19 cellular contexts compared by ENCODE assay signal in the genomic region with DNA sequence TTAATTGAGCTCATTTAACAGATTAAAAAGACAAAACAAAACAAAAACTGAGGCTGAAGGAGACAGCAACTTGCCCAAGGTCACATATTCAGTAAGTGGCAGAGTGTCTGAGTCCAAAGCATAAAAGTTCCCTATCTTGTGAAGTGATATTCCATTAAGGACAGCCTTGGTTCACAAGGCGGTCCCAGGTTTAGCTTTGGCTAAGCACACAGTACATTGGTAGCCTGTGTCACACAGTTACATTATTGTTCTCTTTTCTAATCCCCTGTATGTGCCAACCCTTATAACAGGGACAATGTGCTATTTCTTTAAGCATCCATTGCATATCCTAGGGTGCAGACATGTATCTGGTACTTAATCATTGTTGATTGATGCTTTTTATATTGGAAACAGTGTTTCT.
"Had no signal": no experiment of that assay in that cellular context is flagged by ENCODE, and none has a peak within 500 bp of the region (broad histone marks: within the 10 kb centered on the region; RNA-seq: fewer than 3 reads in every experiment).

No MANE protein-coding gene starts in this region.

- H3K27ac ChIP-seq: RWPE1 had no signal

- ATAC-seq: Panc1, PC-3 had no signal

- DNase-seq: IMR-90, Karpas-422, KG1, MM.1S, NCI-H1092 treated with DMSO at 0.1 percent for 48 hours, NCI-H1436, NCI-H187, NCI-H2029, NCI-H2081 treated with DMSO at 0.1 percent for 48 hours, NCI-H2171, NCI-H226, NCI-H510A, NCI-H524 treated with DMSO at 0.1 percent for 48 hours, NCI-H69, NCI-H774, PC-3, SHP77 had no signal
